1 cellular context compared by ENCODE assay signal in the genomic region with DNA sequence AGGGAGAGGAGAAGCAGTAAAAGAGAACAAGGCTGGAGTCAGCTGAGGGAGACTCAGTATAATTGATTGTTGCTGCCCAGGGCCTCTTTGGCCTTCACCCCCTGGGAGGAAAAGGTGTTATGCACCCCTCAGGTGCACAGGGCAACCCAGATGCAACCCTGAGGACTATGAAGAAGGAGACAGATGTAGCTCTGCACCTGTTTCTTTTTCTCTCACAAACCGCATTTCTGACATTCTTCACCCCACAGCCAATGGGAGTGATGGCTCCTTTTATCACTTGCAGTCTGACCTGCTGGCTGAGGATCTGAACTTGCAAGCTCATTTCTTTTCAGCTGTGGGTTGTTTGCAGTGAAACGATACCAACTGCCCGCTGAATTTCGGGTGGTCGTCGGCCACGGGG.
TF ChIP-seq lines count a peak whose summit lies in the region.

No MANE protein-coding gene starts in this region.

TF ChIP-seq in H1, 55 proteins besides CTCF, POLR2A, EP300 and RAD21:
- 0 out of 2 replicates have a peak, but pooled peaks have one; percentile 19 for TF ChIP-seq YY1 (IDR thresholded peaks at IDR 0.05; ENCODE audit: low read depth, low read length)
- no peak for TF ChIP-seq RNF2 (IDR thresholded peaks at IDR 0.05; ENCODE audit: borderline replicate concordance, low read depth, low read length, missing control alignments, poor library complexity, severe bottlenecking)
- no peak for TF ChIP-seq SAP30 (IDR thresholded peaks at IDR 0.05; ENCODE audit: insufficient read depth, insufficient replicate concordance, low read length)
- TF ChIP-seq SP4 (IDR thresholded peaks at IDR 0.05; ENCODE audit: low read length), result no peak
- no peak for TF ChIP-seq SRF (IDR thresholded peaks at IDR 0.05; ENCODE audit: low read depth, low read length)
- peak; percentile 77 for TF ChIP-seq TEAD4 (IDR thresholded peaks at IDR 0.05; ENCODE audit: low read depth, low read length)
- TF ChIP-seq TCF12 (IDR thresholded peaks at IDR 0.05; ENCODE audit: low read depth, low read length), result 0 out of 2 replicates have a peak, but pooled peaks have one; percentile 59
- TF ChIP-seq BRCA1 (IDR thresholded peaks at IDR 0.05; ENCODE audit: low read depth, low read length), result no peak
- no peak for TF ChIP-seq CBX8 (IDR thresholded peaks at IDR 0.05; ENCODE audit: borderline replicate concordance, low read depth, low read length)
- TF ChIP-seq POLR2AphosphoS5 (IDR thresholded peaks at IDR 0.05; ENCODE audit: low read depth, low read length), result no peak
- TF ChIP-seq KDM5A (IDR thresholded peaks at IDR 0.05; ENCODE audit: low read length), result no peak
